In the genomic region with DNA sequence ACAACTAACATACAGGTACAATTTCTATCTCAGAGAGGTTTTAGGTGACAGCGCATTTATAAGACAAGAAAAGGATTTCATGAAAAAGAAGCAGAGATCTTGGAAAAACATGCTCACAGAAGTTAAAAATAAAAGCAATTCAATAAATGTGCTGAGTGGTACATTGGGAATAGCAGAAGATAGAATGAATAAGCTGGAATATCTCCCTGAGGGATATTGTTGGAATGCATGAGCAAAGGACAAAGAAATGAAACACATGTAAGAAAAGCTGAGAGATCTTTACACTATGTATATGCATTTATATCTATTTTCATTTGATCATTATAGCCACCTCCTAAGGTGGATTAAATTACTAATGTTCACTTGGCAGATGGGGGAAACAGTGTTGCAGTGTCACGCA, we compare ENCODE assay signal across 18 cellular contexts.
A peak's percentile ranks its signal among the peaks of the same experiment; 100 is the strongest.
DNase-seq lines count a peak whose midpoint lies in the region; ATAC-seq and TF ChIP-seq lines count a peak whose summit lies in the region.
"Had no signal": no experiment of that assay in that cellular context is flagged by ENCODE, and none has a peak within 500 bp of the region (broad histone marks: within the 10 kb centered on the region; RNA-seq: fewer than 3 reads in every experiment).

No MANE protein-coding gene starts in this region.

- no peaks in the 10 kb centered on the region for H3K27me3 ChIP-seq in right cardiac atrium (ENCODE audit: control insufficient read depth, insufficient read depth)
- no peaks in the 10 kb centered on the region for H3K27me3 ChIP-seq in mesenchymal stem cell (ENCODE audit: control insufficient read depth in 1 of 2, insufficient read depth in 1 of 2, low read length in 2 of 2)
- H3K27me3 ChIP-seq in subcutaneous abdominal adipose tissue (ENCODE audit: control insufficient read depth in 5 of 5, insufficient read depth in 4 of 5, low read length in 5 of 5) = no peaks in the 10 kb centered on the region

- H3K27ac Mint-ChIP-seq in chondrocyte (ENCODE audit: unreplicated experiment) = peak overlapping the region; percentile 83
- H3K27ac Mint-ChIP-seq: CD4-positive, alpha-beta T cell had no signal

- H3K4me1 Mint-ChIP-seq in chondrocyte (ENCODE audit: low read depth) = peaks cover 52% of the 10 kb centered on the region

- TF ChIP-seq CTCF in chondrocyte (IDR thresholded peaks at IDR 0.05) = no peak

- no peak overlapping the region for H3K4me3 Mint-ChIP-seq in chondrocyte (ENCODE audit: unreplicated experiment)
- H3K4me3 Mint-ChIP-seq: CD4-positive, alpha-beta T cell had no signal

- H3K79me1 ChIP-seq in mesenchymal stem cell (replicated peaks; ENCODE audit: low read length, poor library complexity, severe bottlenecking) = no peaks in the 10 kb centered on the region

- H2BK15ac ChIP-seq in mesenchymal stem cell (ENCODE audit: low read depth, poor library complexity, severe bottlenecking) = no peak overlapping the region

- no peak overlapping the region for H4K8ac ChIP-seq in mesenchymal stem cell (ENCODE audit: low read length)

- intact Hi-C loops in Right ventricle myocardium superior (cut with DNase I) = no loop called here
- intact Hi-C loops in right cardiac atrium (cut with DNase I) = no loop called here

- no peak overlapping the region for H4K91ac ChIP-seq in mesenchymal stem cell (ENCODE audit: low read length)

- no peak overlapping the region for H2AFZ ChIP-seq in mesenchymal stem cell (ENCODE audit: low read depth, low read length)

- no peak overlapping the region for H2BK12ac ChIP-seq in mesenchymal stem cell (ENCODE audit: low read length in 2 of 2)

- no peak overlapping the region for H3K14ac ChIP-seq in mesenchymal stem cell (ENCODE audit: low read length in 2 of 2)

- peak; percentile 57 for ATAC-seq in Right ventricle myocardium superior (ENCODE audit: poor library complexity)
- no peak for ATAC-seq in right cardiac atrium
- ATAC-seq: A549, HCT116 had no signal

- peaks cover 2% of the 10 kb centered on the region for H3K9me3 Mint-ChIP-seq in chondrocyte (ENCODE audit: low read depth)
- H3K9me3 Mint-ChIP-seq: CD4-positive, alpha-beta T cell had no signal

- no peak overlapping the region for H3K18ac ChIP-seq in mesenchymal stem cell (ENCODE audit: low read depth in 1 of 2, low read length in 2 of 2)

- H2BK5ac ChIP-seq in mesenchymal stem cell (ENCODE audit: low read depth, low read length, poor library complexity, severe bottlenecking) = no peak overlapping the region

- H3K4me3 ChIP-seq in right cardiac atrium (ENCODE audit: low read length) (no peak overlapping the region), mesenchymal stem cell (ENCODE audit: insufficient read depth in 1 of 2, low read depth in 1 of 2, low read length in 2 of 2) (no peak overlapping the region), subcutaneous abdominal adipose tissue (ENCODE audit: low read depth in 1 of 5, low read length in 5 of 5) (no peak overlapping the region)
- H3K4me3 ChIP-seq: A549 had no signal

- H3K27me3 Mint-ChIP-seq in chondrocyte (ENCODE audit: low read depth) = no peaks in the 10 kb centered on the region
- H3K27me3 Mint-ChIP-seq: CD4-positive, alpha-beta T cell had no signal

- no peaks in the 10 kb centered on the region for H3K36me3 Mint-ChIP-seq in chondrocyte (ENCODE audit: low read depth)

- H3K4ac ChIP-seq in mesenchymal stem cell (ENCODE audit: low read depth in 1 of 2, low read length in 2 of 2) = no peak overlapping the region

- H3K23ac ChIP-seq in mesenchymal stem cell (ENCODE audit: low read length in 2 of 2) = no peak overlapping the region

- H2BK120ac ChIP-seq in mesenchymal stem cell (ENCODE audit: low read depth, low read length) = no peak overlapping the region

- H3K9me3 ChIP-seq in right cardiac atrium (ENCODE audit: control insufficient read depth, low read length) (no peaks in the 10 kb centered on the region), mesenchymal stem cell (ENCODE audit: control insufficient read depth, low read length) (no peaks in the 10 kb centered on the region), subcutaneous abdominal adipose tissue (ENCODE audit: control insufficient read depth in 5 of 5, low read length in 5 of 5) (no peaks in the 10 kb centered on the region)
- H3K9me3 ChIP-seq: A549, Caco-2 had no signal

- peak overlapping the region; percentile 50 for H3K9ac ChIP-seq in mesenchymal stem cell (ENCODE audit: low read length)
- no peak overlapping the region for H3K9ac ChIP-seq in subcutaneous abdominal adipose tissue (ENCODE audit: low read length in 5 of 5)

- H3K4me1 ChIP-seq in right cardiac atrium (ENCODE audit: control insufficient read depth, insufficient read depth, low read length) (no peaks in the 10 kb centered on the region), mesenchymal stem cell (ENCODE audit: control insufficient read depth, insufficient read depth, low read depth, low read length) (no peaks in the 10 kb centered on the region), subcutaneous abdominal adipose tissue (ENCODE audit: control insufficient read depth in 5 of 5, insufficient read depth in 5 of 5, low read length in 5 of 5) (peaks cover 0 to 16% (median 7%) of the 10 kb centered on the region in 5 donors)
- H3K4me1 ChIP-seq: A549, Caco-2 had no signal

- H3K27ac ChIP-seq in right cardiac atrium (ENCODE audit: low read length) (no peak overlapping the region), mesenchymal stem cell (ENCODE audit: low read length, poor library complexity, severe bottlenecking) (no peak overlapping the region), subcutaneous abdominal adipose tissue (ENCODE audit: low read depth, low read length) (peak overlapping the region; percentile 52)
- H3K27ac ChIP-seq: A549 had no signal

- H3K36me3 ChIP-seq in mesenchymal stem cell (ENCODE audit: control insufficient read depth in 1 of 2, insufficient read depth in 2 of 2, low read depth in 1 of 2, low read length in 2 of 2) (no peaks in the 10 kb centered on the region), subcutaneous abdominal adipose tissue (ENCODE audit: control insufficient read depth in 5 of 5, insufficient read depth in 5 of 5, low read length in 5 of 5) (no peaks in the 10 kb centered on the region)

- H3K4me2 ChIP-seq in mesenchymal stem cell (ENCODE audit: low read length, poor library complexity, severe bottlenecking) = no peak overlapping the region
- H3K4me2 ChIP-seq: A549 had no signal

- H2AK5ac ChIP-seq in mesenchymal stem cell (ENCODE audit: low read length, severe bottlenecking) = no peak overlapping the region

- no peak for DNase-seq in Right ventricle myocardium superior
- no peak for DNase-seq in right cardiac atrium
- no peak for DNase-seq in chondrocyte (ENCODE audit: low spot score)
- DNase-seq in mesenchymal stem cell = no peak
- no peak for DNase-seq in iPS-NIHi7 (ENCODE audit: extremely low spot score)
- no peak for DNase-seq in cortex of kidney (lab: John Stamatoyannopoulos, UW)
- DNase-seq in dedifferentiated amniotic fluid mesenchymal stem cell (ENCODE audit: extremely low spot score) = no peak
- DNase-seq: Caco-2; CD4-positive, alpha-beta T cell; GF-D8; GOT3; NCI-H1092 treated with DMSO at 0.1 percent for 48 hours; NCI-H146; NCI-H2081; SHP77 had no signal

- 84% methylated on average over 2 of the region's 2 CpGs for WGBS in right cardiac atrium
- 100% methylated on average over 2 of the region's 2 CpGs for WGBS in mesenchymal stem cell
